In genomic region chr2:174846941-174847938, GRCh38 we compare ENCODE assay signal across 9 cellular contexts.
DNase-seq lines count a peak whose midpoint lies in the region; ATAC-seq and TF ChIP-seq lines count a peak whose summit lies in the region.
"Had no signal": no experiment of that assay in that cellular context is flagged by ENCODE, and none has a peak within 500 bp of the region (broad histone marks: within the 10 kb centered on the region; RNA-seq: fewer than 3 reads in every experiment).

No MANE protein-coding gene starts in this region.

- ATAC-seq in RWPE2 (ENCODE audit: low read depth) (peak; percentile 53; the same call in 2 of the 3 replicates), HG03097 (IDR thresholded peaks at IDR 0.05; ENCODE audit: low FRiP score, unreplicated experiment) (no peak), HG02938 (IDR thresholded peaks at IDR 0.05; ENCODE audit: unreplicated experiment) (no peak)
- no peak for ATAC-seq in activated CD4-positive, CD25-positive, alpha-beta regulatory T cell treated with anti-CD3 and anti-CD28 coated beads, Interleukin-2, amount 50 U/mL, for 24 hours

- no peak overlapping the region for H3K9ac ChIP-seq in rectal smooth muscle tissue (ENCODE audit: low read length)

- no peak overlapping the region for H3K4me3 ChIP-seq in RWPE2 (ENCODE audit: severe bottlenecking)
- peak overlapping the region; percentile 71 for H3K4me3 ChIP-seq in fibroblast of villous mesenchyme (ENCODE audit: low read depth, low read length)
- peak overlapping the region; percentile 25 for H3K4me3 ChIP-seq in rectal smooth muscle tissue (ENCODE audit: low read length)

- H3K9me3 ChIP-seq in RWPE2 (ENCODE audit: severe bottlenecking) = no peaks in the 10 kb centered on the region
- H3K9me3 ChIP-seq: neutrophil had no signal

- no peaks in the 10 kb centered on the region for H3K36me3 ChIP-seq in RWPE2 (ENCODE audit: low read depth)
- no peaks in the 10 kb centered on the region for H3K36me3 ChIP-seq in rectal smooth muscle tissue (ENCODE audit: control insufficient read depth, insufficient read depth, low read length)
- H3K36me3 ChIP-seq: neutrophil had no signal

- peak; percentile 94 for DNase-seq in G401 (ENCODE audit: low spot score)
- DNase-seq in RWPE2 (ENCODE audit: low spot score) = no peak
- peak; percentile 95 for DNase-seq in fibroblast of villous mesenchyme (ENCODE audit: low read depth)
- DNase-seq in effector CD4-positive, alpha-beta T cell = no peak

- H3K27me3 ChIP-seq in RWPE2 (ENCODE audit: insufficient read depth, poor library complexity, severe bottlenecking) (no peaks in the 10 kb centered on the region), rectal smooth muscle tissue (ENCODE audit: control insufficient read depth, insufficient read depth, low read length) (no peaks in the 10 kb centered on the region)

- TF ChIP-seq CTCF in RWPE2 (IDR thresholded peaks at IDR 0.05; ENCODE audit: poor library complexity, severe bottlenecking) = no peak
- no peak for TF ChIP-seq CTCF in fibroblast of villous mesenchyme (IDR thresholded peaks at IDR 0.05; ENCODE audit: insufficient read depth, low read depth, low read length)

- in situ Hi-C loops in G401 (cut with HindIII; ENCODE audit: low sequenced_read_pairs) = no loop called here

- H3K27ac ChIP-seq in RWPE2 (ENCODE audit: poor library complexity, severe bottlenecking) (no peak overlapping the region), rectal smooth muscle tissue (ENCODE audit: low read depth, low read length) (no peak overlapping the region)
- H3K27ac ChIP-seq: neutrophil had no signal

- H3K4me1 ChIP-seq in RWPE2 (ENCODE audit: insufficient read depth, poor library complexity, severe bottlenecking) (peaks cover 8% of the 10 kb centered on the region), rectal smooth muscle tissue (ENCODE audit: control insufficient read depth, insufficient read depth, low read length) (no peaks in the 10 kb centered on the region)

Comparison
In these comparisons a context has a peak if more than half of its experiments do, and no peak if none do; other contexts are left out.
1. DNase-seq: peak in G401 (single experiment) and fibroblast of villous mesenchyme (single experiment); none in RWPE2 (single experiment) and effector CD4-positive, alpha-beta T cell (single experiment).